9 cellular contexts compared by ENCODE assay signal in the genomic region with DNA sequence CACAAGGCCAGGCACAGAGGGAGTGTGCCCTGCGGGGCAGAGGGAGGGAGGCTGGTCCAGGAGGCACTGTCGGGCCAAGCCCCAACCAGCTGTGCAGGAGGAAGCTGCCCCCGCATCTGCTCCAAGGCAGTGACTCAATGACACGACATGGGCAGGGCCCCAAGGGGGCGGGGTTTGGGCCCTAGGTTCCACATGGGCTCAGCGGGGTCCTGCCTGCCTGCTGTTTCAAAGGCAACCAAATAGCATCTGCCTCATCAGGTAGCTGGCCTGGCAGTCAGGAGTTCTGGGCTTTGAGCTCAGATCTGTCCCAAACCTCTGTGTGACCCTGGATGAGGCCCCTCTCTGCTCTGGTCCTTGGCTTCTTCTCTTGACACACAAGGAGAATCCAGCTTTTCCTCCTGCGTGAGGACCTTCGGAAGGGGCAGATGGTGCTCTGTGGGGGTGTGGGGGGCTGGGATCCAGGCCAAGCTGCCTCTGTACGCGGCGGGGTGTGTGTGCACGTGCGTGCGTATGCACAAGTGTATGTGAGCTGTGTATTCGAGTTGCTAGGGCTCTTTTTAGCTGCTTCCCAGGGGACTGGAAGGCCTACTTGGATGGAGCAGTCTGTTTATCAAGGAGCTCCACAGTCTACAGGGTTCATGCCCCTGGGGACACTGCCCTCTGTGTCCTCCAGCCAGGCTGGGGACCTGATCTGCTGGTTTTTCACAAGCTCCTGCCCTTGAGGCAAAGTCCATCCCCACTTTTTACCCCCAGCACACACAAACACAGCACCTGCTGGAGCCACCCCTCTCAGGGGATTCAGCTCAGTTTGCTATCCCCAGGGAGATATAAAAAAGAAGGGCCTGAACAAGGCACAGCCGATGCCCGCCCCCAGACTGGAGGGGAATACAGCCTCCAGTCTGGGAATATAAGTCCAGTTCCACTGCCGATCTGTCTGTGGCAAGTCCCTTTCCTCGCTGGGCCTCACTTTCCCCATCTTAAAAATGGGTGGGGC.
DNase-seq lines count a peak whose midpoint lies in the region; ATAC-seq and TF ChIP-seq lines count a peak whose summit lies in the region.
"Had no signal": no experiment of that assay in that cellular context is flagged by ENCODE, and none has a peak within 500 bp of the region (broad histone marks: within the 10 kb centered on the region; RNA-seq: fewer than 3 reads in every experiment).

No MANE protein-coding gene starts in this region.

- WGBS in transverse colon (ENCODE audit: low coverage in 1 of 2), 2 donors = 44 to 83% methylated on average over 1 to 19 of the region's 19 CpGs

- DNase-seq in DMS153 treated with DMSO at 0.1 percent for 48 hours (lab: John Stamatoyannopoulos, UW; ENCODE audit: unreplicated experiment) (peak; percentile 75), KBM-7 (peak; percentile 84), choroid plexus epithelial cell (ENCODE audit: low read depth) (peak; percentile 83), mucosa of gallbladder (ENCODE audit: low spot score) (peak; percentile 54), transverse colon (peak; percentile 48)

- no peak overlapping the region for H3K4me3 ChIP-seq in choroid plexus epithelial cell (ENCODE audit: low read depth, low read length)
- no peak overlapping the region for H3K4me3 ChIP-seq in transverse colon

- H3K27ac ChIP-seq in transverse colon = peak overlapping the region in 3 of 4 donors; percentile 5 to 47 (median 39)
- H3K27ac ChIP-seq: neutrophil had no signal

- ATAC-seq in GM21526 (IDR thresholded peaks at IDR 0.05; ENCODE audit: low FRiP score, unreplicated experiment) (peak; percentile 82), SK-N-SH treated with all-trans-retinoic acid at 6 μM for 48 hours (peak; percentile 34), HG03457 (IDR thresholded peaks at IDR 0.05; ENCODE audit: unreplicated experiment) (no peak)

- H3K36me3 ChIP-seq in transverse colon = peaks cover 0 to 3% (median under 1%) of the 10 kb centered on the region in 4 donors

- intact Hi-C loops in transverse colon (cut with DNase I; ENCODE audit: low total_unique reads) = no loop called here

- no peak for TF ChIP-seq EP300 in transverse colon (IDR thresholded peaks at IDR 0.05; ENCODE audit: low read depth)

- no peak for TF ChIP-seq CTCF in choroid plexus epithelial cell (conservative IDR thresholded peaks at IDR 0.05; ENCODE audit: low read depth, low read length)
- TF ChIP-seq CTCF in transverse colon (IDR thresholded peaks at IDR 0.05) = no peak

- no peaks in the 10 kb centered on the region for H3K27me3 ChIP-seq in transverse colon
- H3K27me3 ChIP-seq: neutrophil had no signal

- peaks cover 3 to 11% (median 6%) of the 10 kb centered on the region in 4 donors for H3K4me1 ChIP-seq in transverse colon

- no peaks in the 10 kb centered on the region for H3K9me3 ChIP-seq in transverse colon
- H3K9me3 ChIP-seq: neutrophil had no signal

- in situ Hi-C loops in KBM-7 (cut with MboI; ENCODE audit: low pct_unique_long_range_greater_than_20kb, low sequenced_read_pairs) = no loop called here
- in situ Hi-C loops in transverse colon (cut with MboI; ENCODE audit: low pct_ligation_motif_present in 1 of 4, low pct_unique_long_range_greater_than_20kb in 1 of 4, low sequenced_read_pairs in 3 of 4) = no loop called here

- no peak for TF ChIP-seq POLR2A in transverse colon (IDR thresholded peaks at IDR 0.05)

TF ChIP-seq in SK-N-SH treated with all-trans-retinoic acid at 6 μM for 48 hours, 23 proteins besides CTCF, POLR2A, EP300 and RAD21:
- no peak for TF ChIP-seq PPARA (CRISPR knock-in tag; IDR thresholded peaks at IDR 0.05; ENCODE audit: borderline replicate concordance)
- TF ChIP-seq ZFP3 (CRISPR knock-in tag; IDR thresholded peaks at IDR 0.05) = no peak
- TF ChIP-seq, protein P1, sequence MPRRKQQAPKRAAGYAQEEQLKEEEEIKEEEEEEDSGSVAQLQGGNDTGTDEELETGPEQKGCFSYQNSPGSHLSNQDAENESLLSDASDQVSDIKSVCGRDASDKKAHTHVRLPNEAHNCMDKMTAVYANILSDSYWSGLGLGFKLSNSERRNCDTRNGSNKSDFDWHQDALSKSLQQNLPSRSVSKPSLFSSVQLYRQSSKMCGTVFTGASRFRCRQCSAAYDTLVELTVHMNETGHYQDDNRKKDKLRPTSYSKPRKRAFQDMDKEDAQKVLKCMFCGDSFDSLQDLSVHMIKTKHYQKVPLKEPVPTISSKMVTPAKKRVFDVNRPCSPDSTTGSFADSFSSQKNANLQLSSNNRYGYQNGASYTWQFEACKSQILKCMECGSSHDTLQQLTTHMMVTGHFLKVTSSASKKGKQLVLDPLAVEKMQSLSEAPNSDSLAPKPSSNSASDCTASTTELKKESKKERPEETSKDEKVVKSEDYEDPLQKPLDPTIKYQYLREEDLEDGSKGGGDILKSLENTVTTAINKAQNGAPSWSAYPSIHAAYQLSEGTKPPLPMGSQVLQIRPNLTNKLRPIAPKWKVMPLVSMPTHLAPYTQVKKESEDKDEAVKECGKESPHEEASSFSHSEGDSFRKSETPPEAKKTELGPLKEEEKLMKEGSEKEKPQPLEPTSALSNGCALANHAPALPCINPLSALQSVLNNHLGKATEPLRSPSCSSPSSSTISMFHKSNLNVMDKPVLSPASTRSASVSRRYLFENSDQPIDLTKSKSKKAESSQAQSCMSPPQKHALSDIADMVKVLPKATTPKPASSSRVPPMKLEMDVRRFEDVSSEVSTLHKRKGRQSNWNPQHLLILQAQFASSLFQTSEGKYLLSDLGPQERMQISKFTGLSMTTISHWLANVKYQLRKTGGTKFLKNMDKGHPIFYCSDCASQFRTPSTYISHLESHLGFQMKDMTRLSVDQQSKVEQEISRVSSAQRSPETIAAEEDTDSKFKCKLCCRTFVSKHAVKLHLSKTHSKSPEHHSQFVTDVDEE (CRISPR knock-in tag; IDR thresholded peaks at IDR 0.05) = no peak
- no peak for TF ChIP-seq GLIS3 (CRISPR knock-in tag; IDR thresholded peaks at IDR 0.05)
- TF ChIP-seq ZNF8 (CRISPR knock-in tag; IDR thresholded peaks at IDR 0.05) = no peak
- no peak for TF ChIP-seq ISL1 (CRISPR knock-in tag; IDR thresholded peaks at IDR 0.05)
- TF ChIP-seq ZC3H10 (CRISPR knock-in tag; IDR thresholded peaks at IDR 0.05) = no peak
- TF ChIP-seq, protein P2, sequence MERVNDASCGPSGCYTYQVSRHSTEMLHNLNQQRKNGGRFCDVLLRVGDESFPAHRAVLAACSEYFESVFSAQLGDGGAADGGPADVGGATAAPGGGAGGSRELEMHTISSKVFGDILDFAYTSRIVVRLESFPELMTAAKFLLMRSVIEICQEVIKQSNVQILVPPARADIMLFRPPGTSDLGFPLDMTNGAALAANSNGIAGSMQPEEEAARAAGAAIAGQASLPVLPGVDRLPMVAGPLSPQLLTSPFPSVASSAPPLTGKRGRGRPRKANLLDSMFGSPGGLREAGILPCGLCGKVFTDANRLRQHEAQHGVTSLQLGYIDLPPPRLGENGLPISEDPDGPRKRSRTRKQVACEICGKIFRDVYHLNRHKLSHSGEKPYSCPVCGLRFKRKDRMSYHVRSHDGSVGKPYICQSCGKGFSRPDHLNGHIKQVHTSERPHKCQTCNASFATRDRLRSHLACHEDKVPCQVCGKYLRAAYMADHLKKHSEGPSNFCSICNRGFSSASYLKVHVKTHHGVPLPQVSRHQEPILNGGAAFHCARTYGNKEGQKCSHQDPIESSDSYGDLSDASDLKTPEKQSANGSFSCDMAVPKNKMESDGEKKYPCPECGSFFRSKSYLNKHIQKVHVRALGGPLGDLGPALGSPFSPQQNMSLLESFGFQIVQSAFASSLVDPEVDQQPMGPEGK (CRISPR knock-in tag; IDR thresholded peaks at IDR 0.05; ENCODE audit: borderline replicate concordance) = no peak
- TF ChIP-seq TCF4 (CRISPR knock-in tag; IDR thresholded peaks at IDR 0.05; ENCODE audit: borderline replicate concordance) = no peak
- no peak for TF ChIP-seq ZNF565 (CRISPR knock-in tag; conservative IDR thresholded peaks at IDR 0.05; ENCODE audit: low read depth)
